In the genomic region with DNA sequence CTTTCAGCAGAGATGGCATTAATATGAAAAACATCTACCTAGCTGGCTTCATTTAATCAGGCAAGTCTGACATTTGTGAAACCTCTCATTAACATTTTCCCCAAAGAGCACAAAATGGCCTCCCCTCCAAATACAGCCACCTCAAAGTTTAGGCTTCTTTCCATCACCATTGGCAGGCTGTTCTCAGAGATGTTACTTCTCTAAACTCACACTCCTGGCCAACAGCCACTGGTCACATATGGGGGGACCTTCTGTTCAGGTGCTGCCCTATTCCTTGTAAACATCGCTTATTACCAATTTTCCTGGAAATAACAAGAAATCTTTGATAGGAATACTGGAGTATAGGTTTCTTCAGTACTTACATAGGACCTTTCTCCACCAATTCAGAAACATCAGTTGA, we compare ENCODE assay signal across 21 cellular contexts.
"Had no signal": no experiment of that assay in that cellular context is flagged by ENCODE, and none has a peak within 500 bp of the region (broad histone marks: within the 10 kb centered on the region; RNA-seq: fewer than 3 reads in every experiment).

No MANE protein-coding gene starts in this region.

- H3K27me3 ChIP-seq: esophagus squamous epithelium, gastroesophageal sphincter, right lobe of liver, suprapubic skin, thyroid gland had no signal

- H3K27ac ChIP-seq: esophagus squamous epithelium, parathyroid adenoma, right lobe of liver, suprapubic skin, thyroid gland had no signal

- DNase-seq: dermis blood vessel endothelial cell; esophagus squamous epithelium; foreskin fibroblast; glutamatergic neuron; islet precursor cell; mammary epithelial cell; nephron progenitor cell; psoas muscle; retina; right lobe of liver; stimulated activated CD4-positive, alpha-beta T cell treated with anti-CD3 and anti-CD28 coated beads, Interleukin-4, amount 100 ng/mL, for 1 hour; stimulated activated CD8-positive, alpha-beta memory T cell treated with anti-CD3 and anti-CD28 coated beads, Interleukin-4, amount 100 ng/mL, for 48 hours; stimulated activated naive CD8-positive, alpha-beta T cell treated with anti-CD3 and anti-CD28 coated beads, Interleukin-15, Interleukin-2, amounts not matched to agents 100 U/mL and 50 U/mL, for 24 hours; thyroid gland had no signal

- H2AFZ ChIP-seq: parathyroid adenoma had no signal

- H3K27ac Mint-ChIP-seq: mesothelial cell of epicardium; nephron progenitor cell; stimulated activated effector memory CD8-positive, alpha-beta T cell treated with anti-CD3 and anti-CD28 coated beads, Interleukin-12 subunit alpha, Interleukin-12 subunit beta, amount 100 ng/mL, for 72 hours; type B pancreatic cell had no signal

- H3K4me1 ChIP-seq: parathyroid adenoma had no signal

- H3K9ac ChIP-seq: parathyroid adenoma had no signal

- H3K4me3 ChIP-seq: esophagus squamous epithelium, gastroesophageal sphincter, psoas muscle, right lobe of liver, suprapubic skin, thyroid gland had no signal

- ATAC-seq: gastroesophageal sphincter; left lobe of liver; psoas muscle; right lobe of liver; stimulated activated effector memory CD8-positive, alpha-beta T cell treated with anti-CD3 and anti-CD28 coated beads, Interleukin-12 subunit alpha, Interleukin-12 subunit beta, amount 100 ng/mL, for 72 hours; stimulated activated naive CD8-positive, alpha-beta T cell treated with anti-CD3 and anti-CD28 coated beads, Interleukin-15, Interleukin-2, amounts not matched to agents 100 U/mL and 50 U/mL, for 24 hours had no signal

- H3K27me3 Mint-ChIP-seq: type B pancreatic cell had no signal

- H3K9me3 Mint-ChIP-seq: mesothelial cell of epicardium; nephron progenitor cell; stimulated activated effector memory CD8-positive, alpha-beta T cell treated with anti-CD3 and anti-CD28 coated beads, Interleukin-12 subunit alpha, Interleukin-12 subunit beta, amount 100 ng/mL, for 72 hours; type B pancreatic cell had no signal

- H3K4me3 Mint-ChIP-seq: mesothelial cell of epicardium; nephron progenitor cell; stimulated activated effector memory CD8-positive, alpha-beta T cell treated with anti-CD3 and anti-CD28 coated beads, Interleukin-12 subunit alpha, Interleukin-12 subunit beta, amount 100 ng/mL, for 72 hours; type B pancreatic cell had no signal
